19 cellular contexts compared by ENCODE assay signal in the genomic region with DNA sequence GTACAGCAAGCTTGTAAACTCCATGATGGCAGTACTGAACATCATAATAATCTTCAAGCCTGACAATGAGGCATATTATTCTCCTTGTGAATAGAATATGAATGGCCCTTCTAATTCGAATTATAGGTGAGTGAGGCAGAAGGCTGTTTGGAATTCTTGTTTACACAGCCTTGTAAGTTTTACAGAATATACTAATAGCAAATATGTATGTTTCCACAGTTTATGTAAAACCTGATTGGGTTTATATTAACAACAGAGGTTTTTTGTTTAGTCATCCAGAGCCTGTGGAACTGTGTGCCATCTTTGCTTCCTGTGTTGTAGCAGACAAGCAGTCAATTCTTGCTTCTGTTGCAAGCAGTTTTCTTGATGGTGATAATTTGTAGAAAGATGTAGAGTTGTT. TPM values are rescaled to one million over a fixed set of nuclear protein-coding genes. Genes with fewer than 3 reads are reported as not detected.
DNase-seq lines count a peak whose midpoint lies in the region; ATAC-seq and TF ChIP-seq lines count a peak whose summit lies in the region.
"Had no signal": no experiment of that assay in that cellular context is flagged by ENCODE, and none has a peak within 500 bp of the region (broad histone marks: within the 10 kb centered on the region; RNA-seq: fewer than 3 reads in every experiment).

No MANE protein-coding gene starts in this region.

- intact Hi-C loops in IMR-90 (cut with micrococcal nuclease), result no loop called here
- intact Hi-C loops in prostate gland (cut with DNase I), result no loop called here
- intact Hi-C loops in ovary (cut with DNase I), result loop anchor here in 3 of 4 donors (10.0 kb wide), 1 partner anchor 140 kb away; no protein-coding TSS in a partner anchor

- DNase-seq in COLO829 (ENCODE audit: low spot score), result peak; percentile 77
- peak; percentile 47 for DNase-seq in IMR-90
- no peak for DNase-seq in chondrocyte (ENCODE audit: low spot score)
- DNase-seq in prostate gland (ENCODE audit: low spot score), result no peak
- no peak for DNase-seq in brain microvascular endothelial cell
- no peak for DNase-seq in NCI-H82 treated with DMSO at 0.1 percent for 48 hours (lab: John Stamatoyannopoulos, UW; ENCODE audit: unreplicated experiment)
- no peak for DNase-seq in ovary
- no peak for DNase-seq in Peyer's patch
- DNase-seq: activated CD4-positive, alpha-beta T cell treated with anti-CD3 and anti-CD28 coated beads, Interleukin-2, amount 50 U/mL, for 48 hours; effector memory CD8-positive, alpha-beta T cell; EL; NCI-H1048; NCI-H2227 treated with DMSO at 0.1 percent for 48 hours; pancreas; stimulated activated CD4-positive, alpha-beta T cell treated with anti-CD3 and anti-CD28 coated beads, Interleukin-15, amount 100 ng/mL, for 24 hours; thyroid gland had no signal

- H4K5ac ChIP-seq in IMR-90 (ENCODE audit: low read depth, low read length), result no peak overlapping the region

- H2BK20ac ChIP-seq in IMR-90 (ENCODE audit: low read depth, low read length), result no peak overlapping the region

- CTCF ChIA-PET in IMR-90 (lab: Yijun Ruan, JAX), result no interaction called here

- no peak overlapping the region for H4K91ac ChIP-seq in IMR-90 (ENCODE audit: insufficient read depth, low read depth, low read length)

- peak overlapping the region; percentile 7 for H2BK5ac ChIP-seq in IMR-90 (ENCODE audit: low read depth, low read length, poor library complexity, severe bottlenecking)

- no peak for TF ChIP-seq CTCF in IMR-90 (conservative IDR thresholded peaks at IDR 0.05; ENCODE audit: low read depth, low read length)
- TF ChIP-seq CTCF in chondrocyte (IDR thresholded peaks at IDR 0.05), result no peak
- TF ChIP-seq CTCF in prostate gland (IDR thresholded peaks at IDR 0.05), result no peak
- no peak for TF ChIP-seq CTCF in brain microvascular endothelial cell (IDR thresholded peaks at IDR 0.05; ENCODE audit: low read depth, low read length, missing control alignments)
- no peak for TF ChIP-seq CTCF in ovary (IDR thresholded peaks at IDR 0.05)
- TF ChIP-seq CTCF in Peyer's patch (IDR thresholded peaks at IDR 0.05), result no peak

- no peak overlapping the region for H2BK15ac ChIP-seq in IMR-90 (ENCODE audit: low read depth, low read length)

- peaks cover 59% of the 10 kb centered on the region for H3K4me1 Mint-ChIP-seq in chondrocyte (ENCODE audit: low read depth)

- H3K4me3 ChIP-seq in IMR-90 (ENCODE audit: insufficient read depth, low read depth, low read length) (no peak overlapping the region), prostate gland (no peak overlapping the region), brain microvascular endothelial cell (ENCODE audit: low read depth, low read length) (no peak overlapping the region), ovary (no peak overlapping the region), Peyer's patch (no peak overlapping the region)
- H3K4me3 ChIP-seq: BLaER1, gastroesophageal sphincter, pancreas, thyroid gland had no signal

- no peaks in the 10 kb centered on the region for H3K27me3 Mint-ChIP-seq in chondrocyte (ENCODE audit: low read depth)
- H3K27me3 Mint-ChIP-seq: effector memory CD8-positive, alpha-beta T cell had no signal

- peaks cover 10% of the 10 kb centered on the region for H3K9me1 ChIP-seq in IMR-90 (ENCODE audit: insufficient read depth, low read length)

- no peak overlapping the region for H3K23ac ChIP-seq in IMR-90 (ENCODE audit: low read depth, low read length)

- H3K4me1 ChIP-seq in IMR-90 (ENCODE audit: control insufficient read depth, insufficient read depth, low read length) (peaks cover 9% of the 10 kb centered on the region), prostate gland (replicated peaks) (peaks cover 3% of the 10 kb centered on the region), ovary (ENCODE audit: insufficient read depth) (peaks cover 16% of the 10 kb centered on the region), Peyer's patch (peaks cover 0 to 28% (median 0%) of the 10 kb centered on the region in 4 donors)

- H3K27me3 ChIP-seq in IMR-90 (ENCODE audit: control insufficient read depth, insufficient read depth, low read length), result no peaks in the 10 kb centered on the region
- H3K27me3 ChIP-seq in prostate gland (replicated peaks; ENCODE audit: insufficient read depth), result no peaks in the 10 kb centered on the region
- no peaks in the 10 kb centered on the region for H3K27me3 ChIP-seq in brain microvascular endothelial cell (replicated peaks)
- H3K27me3 ChIP-seq in ovary, result no peaks in the 10 kb centered on the region
- no peaks in the 10 kb centered on the region for H3K27me3 ChIP-seq in Peyer's patch
- H3K27me3 ChIP-seq: BLaER1, gastroesophageal sphincter, pancreas, thyroid gland had no signal

- H3K9me3 ChIP-seq in IMR-90 (ENCODE audit: control insufficient read depth, insufficient read depth, low read length), result no peaks in the 10 kb centered on the region
- no peaks in the 10 kb centered on the region for H3K9me3 ChIP-seq in prostate gland
- no peaks in the 10 kb centered on the region for H3K9me3 ChIP-seq in ovary
- H3K9me3 ChIP-seq in Peyer's patch, result no peaks in the 10 kb centered on the region
- H3K9me3 ChIP-seq: BLaER1, gastroesophageal sphincter, pancreas, thyroid gland had no signal

- ATAC-seq in IMR-90 (ENCODE audit: low read depth), result peak; percentile 78
- ATAC-seq: effector memory CD8-positive, alpha-beta T cell; gastroesophageal sphincter; pancreas had no signal

- H3K27ac ChIP-seq in IMR-90 (ENCODE audit: insufficient read depth, low read length), result no peak overlapping the region
- H3K27ac ChIP-seq in prostate gland, result peak overlapping the region; percentile 15 to 47
- no peak overlapping the region for H3K27ac ChIP-seq in brain microvascular endothelial cell
- no peak overlapping the region for H3K27ac ChIP-seq in ovary
- no peak overlapping the region for H3K27ac ChIP-seq in Peyer's patch
- H3K27ac ChIP-seq: BLaER1, pancreas, thyroid gland had no signal

- H3K9me3 Mint-ChIP-seq in chondrocyte (ENCODE audit: low read depth), result no peaks in the 10 kb centered on the region
- H3K9me3 Mint-ChIP-seq: activated T-helper 2 cell treated with anti-CD3 and anti-CD28 coated beads, Interferon-gamma antibody, Interleukin-2, Interleukin-4, amounts not matched to agents 10 μg/mL and 5 μg/mL and 100 μg/mL, durations not matched to agents 14 hours and 24 hours and 36 hours; effector memory CD8-positive, alpha-beta T cell had no signal

- H3K9ac ChIP-seq in IMR-90 (ENCODE audit: low read depth, low read length), result no peak overlapping the region
- H3K9ac ChIP-seq: BLaER1 had no signal

- no TSS peak for BruUV-seq in IMR-90 (replicated peaks; lab: Mats Ljungman, UMichigan)

- H3K18ac ChIP-seq in IMR-90 (ENCODE audit: low read depth, low read length), result no peak overlapping the region

- H2AK5ac ChIP-seq in IMR-90 (ENCODE audit: low read depth, low read length), result no peak overlapping the region

- H2AFZ ChIP-seq in IMR-90 (replicated peaks; ENCODE audit: low read length, poor library complexity), result no peak overlapping the region

- no peak overlapping the region for H3K14ac ChIP-seq in IMR-90 (replicated peaks; ENCODE audit: low read depth, low read length)

- in situ Hi-C loops in IMR-90 (cut with MboI; ENCODE audit: low sequenced_read_pairs), result loop anchor here (5.0 kb wide), 1 partner anchor 147 kb away; no protein-coding TSS in a partner anchor
- in situ Hi-C loops in brain microvascular endothelial cell (cut with HindIII; ENCODE audit: low pct_ligation_motif_present, low sequenced_read_pairs), result no loop called here

- no peak for TF ChIP-seq EP300 in ovary (IDR thresholded peaks at IDR 0.05)

- H3K4me3 Mint-ChIP-seq in chondrocyte (ENCODE audit: unreplicated experiment), result no peak overlapping the region
- H3K4me3 Mint-ChIP-seq: effector memory CD8-positive, alpha-beta T cell had no signal

- POLR2A ChIA-PET in IMR-90 (lab: Charles Lee; ENCODE audit: unreplicated experiment), result no interaction called here

- peak overlapping the region; percentile 71; the same call in 1 of the 2 replicates for H3K4me2 ChIP-seq in IMR-90 (ENCODE audit: low read depth, low read length)
- H3K4me2 ChIP-seq: BLaER1 had no signal

- no peaks in the 10 kb centered on the region for H3K36me3 Mint-ChIP-seq in chondrocyte (ENCODE audit: low read depth)

- H2AK9ac ChIP-seq in IMR-90 (replicated peaks; ENCODE audit: low read depth, low read length, poor library complexity), result no peak overlapping the region

- no peak for TF ChIP-seq RAD21 in IMR-90 (IDR thresholded peaks at IDR 0.05; ENCODE audit: low read length)

- H3K56ac ChIP-seq in IMR-90 (ENCODE audit: extremely low read depth, insufficient read depth, low read length), result no peak overlapping the region

- H4K8ac ChIP-seq in IMR-90 (ENCODE audit: low read depth in 2 of 2, low read length in 2 of 2), result no peak overlapping the region

- no peak overlapping the region for H3K4ac ChIP-seq in IMR-90 (ENCODE audit: low read depth, low read length)

- no peak overlapping the region for H2BK120ac ChIP-seq in IMR-90 (ENCODE audit: low read depth, low read length)

- H3K27ac Mint-ChIP-seq in chondrocyte (ENCODE audit: unreplicated experiment), result peak overlapping the region; percentile 59
- H3K27ac Mint-ChIP-seq: activated T-helper 2 cell treated with anti-CD3 and anti-CD28 coated beads, Interferon-gamma antibody, Interleukin-2, Interleukin-4, amounts not matched to agents 10 μg/mL and 5 μg/mL and 100 μg/mL, durations not matched to agents 14 hours and 24 hours and 36 hours; effector memory CD8-positive, alpha-beta T cell had no signal

- dilution Hi-C loops in IMR-90 (cut with HindIII; ENCODE audit: low sequenced_read_pairs, unreplicated experiment), result no loop called here

- no CpG with 5 or more reads among the region's 1 CpG for WGBS in IMR-90 (ENCODE audit: extremely low coverage in 2 of 2, insufficient read length in 1 of 2), 2 experiments
- 14% methylated on average over 1 of the region's 1 CpG for WGBS in prostate gland
- 64 to 78% (median 76%) methylated on average over 1 of the region's 1 CpG for WGBS in ovary, 3 donors

- TF ChIP-seq POLR2A in IMR-90 (IDR thresholded peaks at IDR 0.05; ENCODE audit: low read depth, low read length) (no peak), prostate gland (IDR thresholded peaks at IDR 0.05) (no peak), ovary (IDR thresholded peaks at IDR 0.05) (no peak), Peyer's patch (IDR thresholded peaks at IDR 0.05) (no peak)

- H4K20me1 ChIP-seq in IMR-90 (ENCODE audit: insufficient read depth, low read length), result peaks cover 20% of the 10 kb centered on the region; the same call in 1 of the 2 replicates

- H3K79me1 ChIP-seq in IMR-90 (ENCODE audit: low read depth in 1 of 2, low read length in 2 of 2), result peaks cover 41 to 71% of the 10 kb centered on the region in 2 experiments

- H3K36me3 ChIP-seq in IMR-90 (ENCODE audit: control insufficient read depth, insufficient read depth, low read length), result no peaks in the 10 kb centered on the region
- H3K36me3 ChIP-seq in prostate gland, result no peaks in the 10 kb centered on the region
- no peaks in the 10 kb centered on the region for H3K36me3 ChIP-seq in brain microvascular endothelial cell (replicated peaks)
- no peaks in the 10 kb centered on the region for H3K36me3 ChIP-seq in ovary
- no peaks in the 10 kb centered on the region for H3K36me3 ChIP-seq in Peyer's patch
- H3K36me3 ChIP-seq: BLaER1, gastroesophageal sphincter, pancreas, thyroid gland had no signal

RNA-seq across cellular contexts. Expression of a gene that starts 8.0 kb away (rescaled TPM):
- total RNA-seq in IMR-90 (2012; rRNA removed), result 98.9 and 127 TPM in 2 replicates
- polyA plus RNA-seq in IMR-90 (2012; rRNA removed), result 38.1 and 51.4 TPM in 2 replicates
- polyA plus RNA-seq in IMR-90 (2012; cell fraction: cytosol; rRNA removed), result 11.8 and 14.9 TPM in 2 replicates
- 15.3 and 74.5 TPM in 2 replicates for polyA plus RNA-seq in IMR-90 (2012; cell fraction: nucleus; rRNA removed; ENCODE audit: low replicate concordance)
- 178 to 258 TPM (median 186 TPM) in 3 replicates for total RNA-seq in chondrocyte
- 100 to 1,000 TPM in 1 of 2 donors, 10 to 100 TPM in 1; 93.6 to 104 TPM for total RNA-seq in prostate gland
- total RNA-seq in ovary, result 10 to 100 TPM; 53.1 to 92.4 (median 72.6) TPM
- 10 to 100 TPM; 65.3 to 73.1 TPM for polyA plus RNA-seq in ovary
- 100 to 1,000 TPM in 1 of 4 donors, 10 to 100 TPM in 3; 54.1 to 597 (median 69.8) TPM for total RNA-seq in Peyer's patch

Comparison
In these comparisons a context has a peak if more than half of its experiments do, and no peak if none do; other contexts are left out.
1. DNase-seq: peak in COLO829 (single experiment) and IMR-90 (single experiment); none in chondrocyte (single experiment), prostate gland (single experiment), brain microvascular endothelial cell (single experiment), NCI-H82 treated with DMSO at 0.1 percent for 48 hours (single experiment), ovary (0 of 5) and Peyer's patch (0 of 3).
2. H3K27ac ChIP-seq: peak in prostate gland (2 of 2); none in IMR-90 (single experiment), brain microvascular endothelial cell (single experiment), ovary (0 of 2) and Peyer's patch (0 of 4).
3. intact Hi-C loops: an anchor here in ovary (10.0 kb wide); none called in IMR-90 and prostate gland.